1 cellular context compared by ENCODE assay signal in the genomic region with DNA sequence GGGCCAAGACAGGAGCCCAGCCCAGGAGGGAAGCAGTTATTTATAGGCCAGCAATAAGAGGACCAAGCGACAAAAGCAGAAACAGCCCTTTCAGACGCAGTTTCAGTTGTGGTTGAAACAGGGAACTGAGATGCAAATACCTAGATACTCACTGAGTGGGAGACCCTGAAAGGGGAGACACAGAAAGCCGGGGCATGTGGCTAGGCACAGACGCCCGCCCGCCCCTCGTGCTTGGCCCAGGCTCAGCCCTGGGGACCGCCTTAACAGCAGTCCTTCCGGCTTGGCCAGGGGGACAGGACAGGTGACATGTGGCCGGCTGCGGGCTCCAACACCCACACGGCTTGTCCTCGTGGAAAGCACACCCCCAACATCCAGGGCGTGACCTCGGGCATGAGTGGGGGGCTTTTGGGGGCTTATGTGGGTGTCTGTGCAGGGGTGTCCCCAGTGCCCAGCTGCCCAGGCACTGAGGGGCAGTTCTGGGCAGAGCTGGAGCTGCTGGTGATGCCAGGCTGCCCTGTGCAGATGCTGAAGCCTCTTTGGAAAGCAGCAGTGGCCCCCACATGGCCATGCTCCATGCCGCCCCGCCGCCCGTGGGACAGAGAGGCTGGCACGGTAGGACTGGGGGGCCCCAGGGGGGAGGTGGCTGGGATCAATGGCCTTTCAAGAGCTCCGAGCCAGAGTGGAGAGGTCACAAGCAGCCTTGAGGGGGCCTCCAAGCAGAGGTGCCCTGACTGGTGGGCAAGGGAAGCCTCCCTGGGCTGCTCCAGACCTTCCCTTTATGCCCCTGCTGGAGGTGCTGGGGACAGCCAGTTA.
TF ChIP-seq lines count a peak whose summit lies in the region.

No MANE protein-coding gene starts in this region.

TF ChIP-seq in HepG2, 621 proteins besides CTCF, POLR2A, EP300 and RAD21:
- TF ChIP-seq, protein P1, sequence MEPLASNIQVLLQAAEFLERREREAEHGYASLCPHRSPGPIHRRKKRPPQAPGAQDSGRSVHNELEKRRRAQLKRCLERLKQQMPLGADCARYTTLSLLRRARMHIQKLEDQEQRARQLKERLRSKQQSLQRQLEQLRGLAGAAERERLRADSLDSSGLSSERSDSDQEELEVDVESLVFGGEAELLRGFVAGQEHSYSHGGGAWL (CRISPR knock-in tag; IDR thresholded peaks at IDR 0.05): no peak
- TF ChIP-seq SIN3A (IDR thresholded peaks at IDR 0.05; ENCODE audit: borderline replicate concordance, low read depth, low read length) (no peak), TARDBP (CRISPR knock-in tag; IDR thresholded peaks at IDR 0.05) (no peak), SIX4 (CRISPR knock-in tag; IDR thresholded peaks at IDR 0.05) (no peak), ZNF121 (CRISPR knock-in tag; IDR thresholded peaks at IDR 0.05) (no peak), WIZ (CRISPR knock-in tag; IDR thresholded peaks at IDR 0.05) (no peak)
- TF ChIP-seq, protein P2, sequence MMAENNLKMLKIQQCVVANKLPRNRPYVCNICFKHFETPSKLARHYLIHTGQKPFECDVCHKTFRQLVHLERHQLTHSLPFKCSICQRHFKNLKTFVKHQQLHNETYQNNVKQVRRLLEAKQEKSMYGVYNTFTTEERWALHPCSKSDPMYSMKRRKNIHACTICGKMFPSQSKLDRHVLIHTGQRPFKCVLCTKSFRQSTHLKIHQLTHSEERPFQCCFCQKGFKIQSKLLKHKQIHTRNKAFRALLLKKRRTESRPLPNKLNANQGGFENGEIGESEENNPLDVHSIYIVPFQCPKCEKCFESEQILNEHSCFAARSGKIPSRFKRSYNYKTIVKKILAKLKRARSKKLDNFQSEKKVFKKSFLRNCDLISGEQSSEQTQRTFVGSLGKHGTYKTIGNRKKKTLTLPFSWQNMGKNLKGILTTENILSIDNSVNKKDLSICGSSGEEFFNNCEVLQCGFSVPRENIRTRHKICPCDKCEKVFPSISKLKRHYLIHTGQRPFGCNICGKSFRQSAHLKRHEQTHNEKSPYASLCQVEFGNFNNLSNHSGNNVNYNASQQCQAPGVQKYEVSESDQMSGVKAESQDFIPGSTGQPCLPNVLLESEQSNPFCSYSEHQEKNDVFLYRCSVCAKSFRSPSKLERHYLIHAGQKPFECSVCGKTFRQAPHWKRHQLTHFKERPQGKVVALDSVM (CRISPR knock-in tag; IDR thresholded peaks at IDR 0.05): no peak
